In the genomic region with DNA sequence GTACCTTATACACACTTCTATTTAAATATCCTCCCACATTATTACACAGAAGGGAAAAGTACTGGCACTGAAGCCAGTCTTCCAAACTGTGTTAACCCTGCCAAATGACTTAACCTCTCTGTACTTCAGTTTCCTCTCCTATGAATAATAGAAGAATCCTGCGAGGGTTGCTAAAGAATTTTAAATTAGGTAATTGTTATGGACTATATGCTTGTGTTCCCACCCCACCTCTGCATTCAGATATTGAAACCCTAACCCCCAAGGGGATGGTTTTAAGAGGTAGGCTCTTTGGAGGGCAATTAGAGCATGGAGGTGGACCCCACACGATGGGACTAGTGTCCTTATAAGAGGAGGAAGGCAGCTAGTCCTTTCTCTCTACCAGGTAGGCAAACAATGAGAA, we compare ENCODE assay signal across 2 cellular contexts.
TF ChIP-seq lines count a peak whose summit lies in the region.

No MANE protein-coding gene starts in this region.

TF ChIP-seq in GM23338, 12 proteins besides CTCF, POLR2A, EP300 and RAD21:
- peak; percentile 45; the same call in 1 of the 2 replicates for TF ChIP-seq NANOG (IDR thresholded peaks at IDR 0.05; ENCODE audit: borderline replicate concordance)
- TF ChIP-seq POLR2AphosphoS5 (IDR thresholded peaks at IDR 0.05; ENCODE audit: low read depth), result no peak
TF ChIP-seq in GM23338: peak in this region for 1.

TF ChIP-seq in H1, 55 proteins besides CTCF, POLR2A, EP300 and RAD21:
- TF ChIP-seq YY1 (IDR thresholded peaks at IDR 0.05; ENCODE audit: low read depth, low read length) (no peak), MAFK (IDR thresholded peaks at IDR 0.05; ENCODE audit: low read depth, low read length) (no peak), NANOG (IDR thresholded peaks at IDR 0.05; ENCODE audit: insufficient read depth, low read depth, low read length, poor library complexity, severe bottlenecking) (no peak), JUN (IDR thresholded peaks at IDR 0.05; ENCODE audit: low read depth, low read length) (no peak), NRF1 (IDR thresholded peaks at IDR 0.05; ENCODE audit: low read depth, low read length) (no peak), CBX8 (IDR thresholded peaks at IDR 0.05; ENCODE audit: borderline replicate concordance, low read depth, low read length) (no peak), CBX5 (IDR thresholded peaks at IDR 0.05; ENCODE audit: low read depth, low read length) (no peak)
